Comparison of ENCODE assay signal across 11 cellular contexts in the genomic region with DNA sequence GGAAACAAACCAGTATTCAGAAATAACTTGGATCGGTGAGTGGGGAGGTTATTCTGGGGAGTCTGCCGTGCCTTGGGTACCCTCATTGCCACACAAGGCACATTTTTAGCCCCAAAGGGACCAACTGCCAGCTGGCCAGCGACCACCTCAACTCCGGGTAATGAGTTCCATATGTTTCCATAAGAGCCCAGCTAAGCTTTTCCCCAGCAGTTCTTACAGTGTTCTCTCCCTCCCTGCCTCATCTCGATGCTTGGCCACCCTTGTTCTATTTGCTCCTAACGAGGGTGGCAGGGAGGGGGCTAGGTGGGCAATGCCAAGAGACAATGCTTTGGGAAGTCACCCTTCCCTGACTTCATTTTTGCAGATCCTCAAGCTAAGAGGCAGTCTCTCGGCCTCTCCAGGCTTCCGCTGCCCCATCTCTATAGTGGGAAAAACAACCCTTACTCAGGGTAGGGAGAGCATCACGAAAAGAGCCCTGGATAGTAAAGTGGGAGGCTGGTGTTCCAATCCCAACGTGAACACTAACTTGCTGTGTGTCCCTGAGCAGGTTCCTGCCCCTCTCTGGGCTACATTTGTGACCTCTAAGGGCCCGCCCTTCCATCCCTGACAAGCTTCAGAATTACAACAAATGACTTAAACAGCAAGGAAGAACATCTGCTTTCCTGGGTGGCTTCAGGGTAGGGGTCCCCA. TPM values are rescaled to one million over a fixed set of nuclear protein-coding genes. Genes with fewer than 3 reads are reported as not detected.
DNase-seq lines count a peak whose midpoint lies in the region; ATAC-seq and TF ChIP-seq lines count a peak whose summit lies in the region.
"Had no signal": no experiment of that assay in that cellular context is flagged by ENCODE, and none has a peak within 500 bp of the region (broad histone marks: within the 10 kb centered on the region; RNA-seq: fewer than 3 reads in every experiment).

No MANE protein-coding gene starts in this region.

- H3K4me1 Mint-ChIP-seq in CD14-positive monocyte (peaks cover 27% of the 10 kb centered on the region), neural progenitor cell (peaks cover 73% of the 10 kb centered on the region)

- peaks cover 61 to 80% (median 70%) of the 10 kb centered on the region in 3 donors for H3K27me3 Mint-ChIP-seq in CD14-positive monocyte (ENCODE audit: low read depth in 3 of 3)
- H3K27me3 Mint-ChIP-seq in neural progenitor cell (ENCODE audit: insufficient read depth, low read depth) = peaks cover 9% of the 10 kb centered on the region

- peaks cover 50% of the 10 kb centered on the region for H3F3A ChIP-seq in neural progenitor cell (ENCODE audit: low read depth)

- H3K4me3 Mint-ChIP-seq in CD14-positive monocyte = peak overlapping the region; percentile 82 to 92
- peak overlapping the region; percentile 87 for H3K4me3 Mint-ChIP-seq in neural progenitor cell

- H3K27ac Mint-ChIP-seq in CD14-positive monocyte (no peak overlapping the region), neural progenitor cell (peak overlapping the region; percentile 96)

- intact Hi-C loops in CD14-positive monocyte (cut with micrococcal nuclease) (loop anchor here (10.0 kb wide), 2 partner anchors 191 to 201 kb away; a partner anchor contains a TSS), colonic mucosa (cut with DNase I) (no loop called here)

- peaks cover 0 to 16% (median 8%) of the 10 kb centered on the region in 7 donors for H3K9me3 Mint-ChIP-seq in CD14-positive monocyte
- H3K9me3 Mint-ChIP-seq in neural progenitor cell = no peaks in the 10 kb centered on the region

- H3K9me3 ChIP-seq in KOPT-K1 (ENCODE audit: insufficient read depth, low read length, poor library complexity, severe bottlenecking) (no peaks in the 10 kb centered on the region), colonic mucosa (no peaks in the 10 kb centered on the region), neural progenitor cell (ENCODE audit: low read depth) (no peaks in the 10 kb centered on the region)

- DNase-seq in CD14-positive monocyte (ENCODE audit: low spot score) = no peak
- DNase-seq in colonic mucosa = no peak
- no peak for DNase-seq in neural progenitor cell (ENCODE audit: low spot score)
- DNase-seq in cerebellar nuclear complex (lab: John Stamatoyannopoulos, UW) = no peak
- no peak for DNase-seq in islet precursor cell
- no peak for DNase-seq in NCI-H2196 (lab: John Stamatoyannopoulos, UW; ENCODE audit: unreplicated experiment)
- DNase-seq: brain microvascular endothelial cell, KG1, kidney glomerular epithelial cell had no signal

- H3K4me2 ChIP-seq in neural progenitor cell = peak overlapping the region; percentile 92

- peak overlapping the region; percentile 90 for H3K27ac ChIP-seq in KOPT-K1 (ENCODE audit: low read depth, low read length, poor library complexity, severe bottlenecking)
- peak overlapping the region; percentile 92 for H3K27ac ChIP-seq in colonic mucosa
- H3K27ac ChIP-seq in neural progenitor cell = no peak overlapping the region
- H3K27ac ChIP-seq: brain microvascular endothelial cell had no signal

- peaks cover 21% of the 10 kb centered on the region for H3K79me2 ChIP-seq in neural progenitor cell (ENCODE audit: low read depth)

- ATAC-seq in HG03469 (IDR thresholded peaks at IDR 0.05; ENCODE audit: unreplicated experiment) = no peak

- H3K27me3 ChIP-seq in colonic mucosa = no peaks in the 10 kb centered on the region
- H3K27me3 ChIP-seq in neural progenitor cell = peaks cover 17% of the 10 kb centered on the region
- H3K27me3 ChIP-seq: brain microvascular endothelial cell had no signal

- H3K36me3 ChIP-seq in KOPT-K1 (ENCODE audit: insufficient read depth, low read length) (no peaks in the 10 kb centered on the region), colonic mucosa (no peaks in the 10 kb centered on the region), neural progenitor cell (no peaks in the 10 kb centered on the region)

- peaks cover 18% of the 10 kb centered on the region for H3K4me1 ChIP-seq in colonic mucosa
- H3K4me1 ChIP-seq in neural progenitor cell = peaks cover 51% of the 10 kb centered on the region

- H3K4me3 ChIP-seq in colonic mucosa (no peak overlapping the region), neural progenitor cell (no peak overlapping the region)

- H3K36me3 Mint-ChIP-seq in CD14-positive monocyte (peaks cover 0 to 13% of the 10 kb centered on the region in 2 donors), neural progenitor cell (peaks cover 11% of the 10 kb centered on the region)

- H4K20me1 ChIP-seq in neural progenitor cell (ENCODE audit: low read depth) = peaks cover 34% of the 10 kb centered on the region

- TF ChIP-seq CTCF in CD14-positive monocyte (IDR thresholded peaks at IDR 0.05) = no peak
- no peak for TF ChIP-seq CTCF in colonic mucosa (IDR thresholded peaks at IDR 0.05)
- TF ChIP-seq CTCF in neural progenitor cell (IDR thresholded peaks at IDR 0.05) = no peak

- no peak overlapping the region for H2AFZ ChIP-seq in neural progenitor cell (replicated peaks)

- H3K9ac ChIP-seq in colonic mucosa (ENCODE audit: low read depth in 2 of 2, low read length in 2 of 2) = peak overlapping the region; percentile 92 to 93
- H3K9ac ChIP-seq in neural progenitor cell = no peak overlapping the region

RNA-seq across cellular contexts. Expression of a gene that starts 6.0 kb away (rescaled TPM):
- 1 to 10 TPM; 1.1 to 2.5 TPM for polyA plus RNA-seq in CD14-positive monocyte
- total RNA-seq in colonic mucosa (100 to 1,000 TPM; 106 to 221 TPM), neural progenitor cell (ENCODE audit: low replicate concordance) (99.9 and 235 TPM in 2 replicates)

RNA-seq across cellular contexts. Expression of a gene that starts 22.3 kb away (rescaled TPM):
- polyA plus RNA-seq in CD14-positive monocyte = 1 to 10 TPM in 1 of 2 donors, under 1 TPM in 1; 0.24 to 1.8 TPM
- total RNA-seq in colonic mucosa (10 to 100 TPM in 1 of 2 donors, 1 to 10 TPM in 1; 8.2 to 32.9 TPM), neural progenitor cell (ENCODE audit: low replicate concordance) (3.4 and 7.0 TPM in 2 replicates)
